9 cellular contexts compared by ENCODE assay signal in the genomic region with DNA sequence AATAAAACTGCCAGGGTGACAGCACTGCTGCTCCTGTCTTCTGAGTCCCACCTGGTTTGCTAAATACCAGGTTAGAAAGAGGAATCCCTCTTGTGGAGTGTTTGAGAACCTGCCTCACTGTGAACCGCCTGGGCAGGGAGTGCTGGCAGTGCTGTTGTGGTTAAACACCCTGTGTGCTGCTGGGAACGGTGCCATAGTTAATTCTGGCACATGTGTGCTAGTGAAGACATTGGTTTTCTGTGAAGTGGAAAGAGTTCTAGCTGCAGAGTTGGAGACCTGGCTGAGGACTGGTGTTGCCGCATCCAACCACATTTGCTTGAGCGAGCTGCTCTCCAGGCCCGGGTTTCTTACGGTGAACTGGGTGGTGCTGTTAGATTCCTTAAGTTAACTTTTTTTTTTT.
DNase-seq lines count a peak whose midpoint lies in the region; ATAC-seq, FAIRE-seq and TF ChIP-seq lines count a peak whose summit lies in the region.
"Had no signal": no experiment of that assay in that cellular context is flagged by ENCODE, and none has a peak within 500 bp of the region (broad histone marks: within the 10 kb centered on the region; RNA-seq: fewer than 3 reads in every experiment).

No MANE protein-coding gene starts in this region.

- DNase-seq in AG09319 (ENCODE audit: extremely low read depth, low read depth) = peak; percentile 66
- DNase-seq in NCI-H1092 treated with DMSO at 0.1 percent for 48 hours (lab: John Stamatoyannopoulos, UW) = peak; percentile 67
- no peak for DNase-seq in coronary artery (ENCODE audit: low spot score)
- peak; percentile 41 for DNase-seq in midbrain (lab: John Stamatoyannopoulos, UW)
- DNase-seq in GM19239 (ENCODE audit: insufficient read length, low spot score) = no peak
- DNase-seq in colonic mucosa = no peak

- H3K4me1 ChIP-seq in colonic mucosa = no peaks in the 10 kb centered on the region

- TF ChIP-seq CTCF in AG09319 (IDR thresholded peaks at IDR 0.05; ENCODE audit: low read depth, low read length) = peak; percentile 29
- TF ChIP-seq CTCF in coronary artery (IDR thresholded peaks at IDR 0.05) = no peak
- no peak for TF ChIP-seq CTCF in colonic mucosa (IDR thresholded peaks at IDR 0.05)

- intact Hi-C loops in colonic mucosa (cut with DNase I) = no loop called here

- H3K4me3 ChIP-seq in coronary artery (no peak overlapping the region), colonic mucosa (no peak overlapping the region)

- no peak for FAIRE-seq in GM19239 (lab: Jason Lieb, UNC)

- H3K9me3 ChIP-seq in colonic mucosa = no peaks in the 10 kb centered on the region

- no peak overlapping the region for H3K9ac ChIP-seq in colonic mucosa (ENCODE audit: low read depth in 2 of 2, low read length in 2 of 2)

- H3K36me3 ChIP-seq in colonic mucosa = peaks cover 17% of the 10 kb centered on the region

- H3K27ac ChIP-seq in coronary artery (peak overlapping the region; percentile 73 to 83), colonic mucosa (no peak overlapping the region)

- ATAC-seq in HG03280 (IDR thresholded peaks at IDR 0.05; ENCODE audit: unreplicated experiment) (no peak), GM21526 (IDR thresholded peaks at IDR 0.05; ENCODE audit: low FRiP score, unreplicated experiment) (no peak)
- ATAC-seq: WTC11 had no signal

- no peaks in the 10 kb centered on the region for H3K27me3 ChIP-seq in colonic mucosa

Comparison
In these comparisons a context has a peak if more than half of its experiments do, and no peak if none do; other contexts are left out.
1. DNase-seq: peak in AG09319 (single experiment), NCI-H1092 treated with DMSO at 0.1 percent for 48 hours (single experiment) and midbrain (single experiment); none in coronary artery (single experiment), GM19239 (single experiment) and colonic mucosa (single experiment).